In genomic region chr9:14321517-14322125, GRCh38 we compare ENCODE assay signal across 8 cellular contexts. TPM values are rescaled to one million over a fixed set of nuclear protein-coding genes. Genes with fewer than 3 reads are reported as not detected.
DNase-seq lines count a peak whose midpoint lies in the region; ATAC-seq and TF ChIP-seq lines count a peak whose summit lies in the region.

No MANE protein-coding gene starts in this region.

- intact Hi-C loops in CD4-positive, alpha-beta T cell (cut with DNase I, micrococcal nuclease): no loop called here
- intact Hi-C loops in lower leg skin (cut with DNase I; ENCODE audit: low total_unique reads): no loop called here

- no peak for TF ChIP-seq POLR2A in NB4 (IDR thresholded peaks at IDR 0.05; ENCODE audit: extremely low read depth, insufficient read length)
- no peak for TF ChIP-seq POLR2A in lower leg skin (IDR thresholded peaks at IDR 0.05)

- H3K9me3 ChIP-seq in CD4-positive, alpha-beta T cell (ENCODE audit: control insufficient read depth, low read length): no peaks in the 10 kb centered on the region

- WGBS in lower leg skin, 2 donors: 4 to 7% methylated on average over 9 of the region's 9 CpGs

- TF ChIP-seq CTCF in CD4-positive, alpha-beta T cell (IDR thresholded peaks at IDR 0.05): no peak
- TF ChIP-seq CTCF in NB4 (IDR thresholded peaks at IDR 0.05; ENCODE audit: low read depth, low read length) (no peak), lower leg skin (IDR thresholded peaks at IDR 0.05) (no peak)

- POLR2A ChIA-PET in CD4-positive, alpha-beta T cell (lab: Charles Lee): no interaction called here
- POLR2A ChIA-PET in naive thymus-derived CD8-positive, alpha-beta T cell (lab: Charles Lee): no interaction called here

- peaks cover 76% of the 10 kb centered on the region for H3K27me3 Mint-ChIP-seq in CD4-positive, alpha-beta T cell
- peaks cover 12% of the 10 kb centered on the region for H3K27me3 Mint-ChIP-seq in central memory CD8-positive, alpha-beta T cell
- peaks cover 32 to 53% (median 34%) of the 10 kb centered on the region in 5 donors for H3K27me3 Mint-ChIP-seq in naive thymus-derived CD8-positive, alpha-beta T cell

- H3K27ac ChIP-seq in CD4-positive, alpha-beta T cell (ENCODE audit: low read depth, low read length): no peak overlapping the region

- peaks cover 17% of the 10 kb centered on the region for H3K27me3 ChIP-seq in CD4-positive, alpha-beta T cell (ENCODE audit: control insufficient read depth, insufficient read depth, low read length)

- H3K4me3 ChIP-seq in NB4 (ENCODE audit: low read depth, low read length) (peak overlapping the region; percentile 70), lower leg skin (ENCODE audit: low read depth, poor library complexity, severe bottlenecking) (no peak overlapping the region)

- H3K4me1 Mint-ChIP-seq in CD4-positive, alpha-beta T cell (ENCODE audit: low read depth): peaks cover 32% of the 10 kb centered on the region
- H3K4me1 Mint-ChIP-seq in central memory CD8-positive, alpha-beta T cell: peaks cover 24% of the 10 kb centered on the region
- H3K4me1 Mint-ChIP-seq in naive thymus-derived CD8-positive, alpha-beta T cell: peaks cover 6 to 16% (median 15%) of the 10 kb centered on the region in 4 donors

- peak overlapping the region; percentile 89 for H3K4me3 Mint-ChIP-seq in CD4-positive, alpha-beta T cell
- H3K4me3 Mint-ChIP-seq in central memory CD8-positive, alpha-beta T cell: peak overlapping the region; percentile 82
- H3K4me3 Mint-ChIP-seq in naive thymus-derived CD8-positive, alpha-beta T cell: peak overlapping the region; percentile 76 to 94 (median 88)

- CTCF ChIA-PET in CD4-positive, alpha-beta T cell (lab: Charles Lee): no interaction called here

- peaks cover 7% of the 10 kb centered on the region for H3K36me3 Mint-ChIP-seq in CD4-positive, alpha-beta T cell (ENCODE audit: low read depth)
- H3K36me3 Mint-ChIP-seq in central memory CD8-positive, alpha-beta T cell (ENCODE audit: insufficient read depth): peaks cover 7% of the 10 kb centered on the region
- H3K36me3 Mint-ChIP-seq in naive thymus-derived CD8-positive, alpha-beta T cell: peaks cover 0 to 2% (median 0%) of the 10 kb centered on the region in 3 donors

- ATAC-seq in CD4-positive, alpha-beta T cell (ENCODE audit: poor library complexity): no peak
- ATAC-seq in central memory CD8-positive, alpha-beta T cell (replicated peaks; ENCODE audit: extremely low read depth, poor library complexity, severe bottlenecking): no peak
- no peak for ATAC-seq in naive thymus-derived CD8-positive, alpha-beta T cell
- ATAC-seq in GM19351 (IDR thresholded peaks at IDR 0.05; ENCODE audit: unreplicated experiment): no peak

- H3K27ac Mint-ChIP-seq in CD4-positive, alpha-beta T cell: peak overlapping the region; percentile 27
- no peak overlapping the region for H3K27ac Mint-ChIP-seq in central memory CD8-positive, alpha-beta T cell (ENCODE audit: low read depth)
- peak overlapping the region in 3 of 10 donors; percentile 11 to 68 (median 26) for H3K27ac Mint-ChIP-seq in naive thymus-derived CD8-positive, alpha-beta T cell

- no peak for DNase-seq in CD4-positive, alpha-beta T cell
- DNase-seq in NB4 (ENCODE audit: low read depth) (no peak), NCI-H1436 treated with DMSO at 0.1 percent for 48 hours (lab: John Stamatoyannopoulos, UW) (no peak), lower leg skin (ENCODE audit: low spot score in 2 of 2) (no peak)
- no peak for DNase-seq in central memory CD8-positive, alpha-beta T cell (ENCODE audit: low spot score in 2 of 2)
- DNase-seq in naive thymus-derived CD8-positive, alpha-beta T cell: no peak
- no peak for DNase-seq in stimulated activated CD4-positive, alpha-beta T cell treated with anti-CD3 and anti-CD28 coated beads, Interleukin-2, amount 100 ng/mL, for 24 hours

- H3K9me3 Mint-ChIP-seq in CD4-positive, alpha-beta T cell: no peaks in the 10 kb centered on the region
- no peaks in the 10 kb centered on the region for H3K9me3 Mint-ChIP-seq in central memory CD8-positive, alpha-beta T cell
- H3K9me3 Mint-ChIP-seq in naive thymus-derived CD8-positive, alpha-beta T cell: peaks cover 0 to 4% (median 0%) of the 10 kb centered on the region in 9 donors

RNA-seq across cellular contexts. Expression of gene NFIB, which starts 7.7 kb away (rescaled TPM):
- total RNA-seq in CD4-positive, alpha-beta T cell: not detected
- not detected for total RNA-seq in naive thymus-derived CD8-positive, alpha-beta T cell
- polyA plus RNA-seq in naive thymus-derived CD8-positive, alpha-beta T cell: under 1 TPM in 1 of 3 donors, not detected in 2; 0.22 TPM
- total RNA-seq in lower leg skin: 100 to 1,000 TPM in 1 of 4 donors, 10 to 100 TPM in 3; 68.2 to 145 (median 78.6) TPM

Comparison
In these comparisons a context has a peak if more than half of its experiments do, and no peak if none do; other contexts are left out.
1. RNA of gene NFIB, which starts 7.7 kb away (total RNA-seq): 68.2 to 145 TPM in lower leg skin; not detected in CD4-positive, alpha-beta T cell and not detected in naive thymus-derived CD8-positive, alpha-beta T cell; every median in the first group is over 10 times any median in the second.
2. Peak in every context shown above with its lines, with median percentiles within 50 percentile points of each other: H3K4me3 Mint-ChIP-seq.